In the genomic region with DNA sequence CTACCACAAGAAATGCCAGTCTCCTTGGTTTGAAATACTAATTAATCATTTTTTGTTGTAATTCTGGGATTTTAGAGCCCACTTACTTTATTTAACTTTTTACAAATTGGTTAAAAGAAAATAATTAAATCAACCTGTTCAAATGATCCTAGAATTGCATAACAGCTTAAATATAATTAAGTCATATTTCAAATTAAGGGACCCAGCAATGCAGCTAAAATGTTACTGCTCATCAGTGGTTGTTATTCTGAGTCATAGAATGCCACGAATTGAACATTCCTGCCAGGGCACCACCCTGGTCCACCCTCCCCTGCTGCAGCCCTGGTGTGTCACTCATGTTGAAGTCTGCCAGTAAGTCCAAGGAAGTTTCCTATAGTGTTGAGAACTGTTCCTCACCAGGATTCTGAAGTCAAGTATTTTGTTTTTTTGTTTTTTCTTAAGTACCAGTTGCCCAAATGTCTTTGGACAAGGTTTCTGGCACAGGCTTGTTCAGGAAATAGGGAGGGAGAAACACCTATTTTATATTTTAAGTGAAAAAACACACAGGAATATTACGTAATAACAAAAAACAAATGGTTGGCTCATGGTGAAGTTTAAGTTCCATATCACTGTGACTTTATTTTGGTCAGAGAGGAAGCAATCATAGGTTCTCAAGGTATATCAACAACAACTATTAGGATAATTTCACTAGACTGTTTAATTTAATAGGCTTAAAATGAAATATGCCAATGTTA, we compare ENCODE assay signal across 1 cellular context.
TF ChIP-seq lines count a peak whose summit lies in the region.

No MANE protein-coding gene starts in this region.

TF ChIP-seq in HCT116, 20 proteins besides CTCF, POLR2A, EP300 and RAD21 (continued from another document):
- TF ChIP-seq, protein P1, sequence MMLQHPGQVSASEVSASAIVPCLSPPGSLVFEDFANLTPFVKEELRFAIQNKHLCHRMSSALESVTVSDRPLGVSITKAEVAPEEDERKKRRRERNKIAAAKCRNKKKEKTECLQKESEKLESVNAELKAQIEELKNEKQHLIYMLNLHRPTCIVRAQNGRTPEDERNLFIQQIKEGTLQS (IDR thresholded peaks at IDR 0.05) = no peak
- no peak for TF ChIP-seq SRF (IDR thresholded peaks at IDR 0.05; ENCODE audit: low read depth)
- no peak for TF ChIP-seq EGR1 (IDR thresholded peaks at IDR 0.05; ENCODE audit: low read depth)
- TF ChIP-seq EZH2phosphoT487 (IDR thresholded peaks at IDR 0.05; ENCODE audit: borderline replicate concordance) = no peak
- TF ChIP-seq ELF1 (IDR thresholded peaks at IDR 0.05; ENCODE audit: borderline replicate concordance, low read depth) = no peak
- TF ChIP-seq TCF7L2 (IDR thresholded peaks at IDR 0.05; ENCODE audit: borderline replicate concordance, extremely low read depth, insufficient read depth, insufficient read length) = no peak
- no peak for TF ChIP-seq JUND (IDR thresholded peaks at IDR 0.05)
